In the genomic region with DNA sequence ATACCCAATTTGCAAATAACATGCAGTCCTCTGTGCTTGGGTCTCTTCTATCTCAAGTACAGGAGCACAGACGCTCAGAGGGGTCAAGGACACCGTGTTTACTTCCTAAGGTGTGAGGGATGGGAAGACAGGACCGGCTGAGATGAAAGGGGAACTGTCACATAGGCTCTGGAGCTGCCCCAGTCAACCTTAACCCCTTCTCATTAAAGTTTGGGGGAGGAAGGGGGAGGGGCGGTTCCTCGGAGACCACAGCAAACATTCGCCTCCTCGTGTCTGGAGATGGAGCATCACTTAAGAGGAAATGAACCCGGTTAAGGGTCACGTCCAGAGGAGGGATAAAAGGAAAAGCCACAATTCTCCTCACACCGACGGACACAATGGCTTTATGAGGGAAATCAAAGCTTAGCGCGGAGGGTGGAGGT, we compare ENCODE assay signal across 9 cellular contexts. TPM values are rescaled to one million over a fixed set of nuclear protein-coding genes. Genes with fewer than 3 reads are reported as not detected.
A peak's percentile ranks its signal among the peaks of the same experiment; 100 is the strongest.
DNase-seq lines count a peak whose midpoint lies in the region; ATAC-seq and TF ChIP-seq lines count a peak whose summit lies in the region.
"Had no signal": no experiment of that assay in that cellular context is flagged by ENCODE, and none has a peak within 500 bp of the region (broad histone marks: within the 10 kb centered on the region; RNA-seq: fewer than 3 reads in every experiment).

No MANE protein-coding gene starts in this region.

- peak overlapping the region; percentile 75 for H3K4me3 ChIP-seq in iPS-18a (ENCODE audit: low read length)
- peak overlapping the region; percentile 49 to 77 (median 52) for H3K4me3 ChIP-seq in spleen

- no peaks in the 10 kb centered on the region for H3K36me3 ChIP-seq in iPS-18a (ENCODE audit: control insufficient read depth, low read depth, low read length)
- no peaks in the 10 kb centered on the region for H3K36me3 ChIP-seq in spleen

- H3K9ac ChIP-seq in iPS-18a (ENCODE audit: low read length) = no peak overlapping the region

- no peak overlapping the region for H3K27ac Mint-ChIP-seq in activated CD8-positive, alpha-beta T cell treated with anti-CD3 and anti-CD28 coated beads, Interleukin-2, amount 10 ng/mL, durations not matched to agents 7 days and 5 days

- H3K36me3 Mint-ChIP-seq in activated CD8-positive, alpha-beta T cell treated with anti-CD3 and anti-CD28 coated beads, Interleukin-2, amount 10 ng/mL, durations not matched to agents 7 days and 5 days (ENCODE audit: low read depth) = no peaks in the 10 kb centered on the region

- no peak for ATAC-seq in activated CD8-positive, alpha-beta T cell treated with anti-CD3 and anti-CD28 coated beads, Interleukin-2, amount 10 ng/mL, durations not matched to agents 7 days and 5 days
- ATAC-seq in HG02852 (IDR thresholded peaks at IDR 0.05; ENCODE audit: unreplicated experiment) = no peak

- H3K27me3 ChIP-seq in iPS-18a (ENCODE audit: control insufficient read depth, insufficient read depth, low read length) (peaks cover 44% of the 10 kb centered on the region), spleen (replicated peaks in 1 of 7) (peaks cover 0 to 34% (median 13%) of the 10 kb centered on the region in 7 donors)

- TF ChIP-seq POLR2A in spleen (IDR thresholded peaks at IDR 0.05) = no peak

- 3 to 10% (median 9%) methylated on average over 13 of the region's 13 CpGs for WGBS in spleen, 5 donors

- H3K4me3 Mint-ChIP-seq in activated CD8-positive, alpha-beta T cell treated with anti-CD3 and anti-CD28 coated beads, Interleukin-2, amount 10 ng/mL, durations not matched to agents 7 days and 5 days = peak overlapping the region; percentile 56

- CTCF ChIA-PET in activated CD8-positive, alpha-beta T cell treated with anti-CD3 and anti-CD28 coated beads, Interleukin-2, amount 10 ng/mL, durations not matched to agents 7 days and 5 days (lab: Charles Lee) = interaction anchor here (1.0 to 8.9 kb wide), 4 partner anchors 30 to 267 kb away, joined by 3 to 91 read pairs (median 3); a partner anchor contains a TSS

- POLR2A ChIA-PET in activated CD8-positive, alpha-beta T cell treated with anti-CD3 and anti-CD28 coated beads, Interleukin-2, amount 10 ng/mL, durations not matched to agents 7 days and 5 days (lab: Charles Lee) = no interaction called here

- no peak for TF ChIP-seq CTCF in spleen (IDR thresholded peaks at IDR 0.05 in 8 of 11, conservative IDR thresholded peaks at IDR 0.05 in 3 of 11)

- H3K27ac ChIP-seq in iPS-18a (ENCODE audit: low read length) = no peak overlapping the region
- H3K27ac ChIP-seq in spleen = peak overlapping the region in 6 of 8 donors; percentile 27 to 80 (median 74)
- H3K27ac ChIP-seq: 22Rv1 had no signal

- H3K9me3 ChIP-seq in iPS-18a (ENCODE audit: control insufficient read depth, low read depth, low read length) = no peaks in the 10 kb centered on the region
- no peaks in the 10 kb centered on the region for H3K9me3 ChIP-seq in spleen

- intact Hi-C loops in spleen (cut with DNase I; ENCODE audit: low total_unique reads) = no loop called here

- peaks cover 12% of the 10 kb centered on the region for H3K4me1 ChIP-seq in iPS-18a (ENCODE audit: control insufficient read depth, low read depth, low read length)
- peaks cover 13 to 80% (median 55%) of the 10 kb centered on the region in 6 donors for H3K4me1 ChIP-seq in spleen

- peaks cover 70% of the 10 kb centered on the region for H3K27me3 Mint-ChIP-seq in activated CD8-positive, alpha-beta T cell treated with anti-CD3 and anti-CD28 coated beads, Interleukin-2, amount 10 ng/mL, durations not matched to agents 7 days and 5 days (ENCODE audit: low read depth)

- peaks cover 8% of the 10 kb centered on the region for H3K4me1 Mint-ChIP-seq in activated CD8-positive, alpha-beta T cell treated with anti-CD3 and anti-CD28 coated beads, Interleukin-2, amount 10 ng/mL, durations not matched to agents 7 days and 5 days (ENCODE audit: low read depth)

- DNase-seq in DMS 273 (lab: John Stamatoyannopoulos, UW; ENCODE audit: unreplicated experiment) (peak; percentile 66), DMS 273 treated with DMSO at 0.1 percent for 48 hours (lab: John Stamatoyannopoulos, UW) (no peak), spleen (no peak), NCI-H1694 treated with DMSO at 0.1 percent for 48 hours (lab: John Stamatoyannopoulos, UW) (no peak)
- no peak for DNase-seq in activated CD8-positive, alpha-beta T cell treated with anti-CD3 and anti-CD28 coated beads, Interleukin-2, amount 10 ng/mL, durations not matched to agents 7 days and 5 days
- no peak for DNase-seq in stimulated activated CD4-positive, alpha-beta T cell treated with anti-CD3 and anti-CD28 coated beads, Interleukin-1b, Interleukin-23, amount 100 ng/mL, for 48 hours

- H3K9me3 Mint-ChIP-seq in activated CD8-positive, alpha-beta T cell treated with anti-CD3 and anti-CD28 coated beads, Interleukin-2, amount 10 ng/mL, durations not matched to agents 7 days and 5 days (ENCODE audit: insufficient read depth) = no peaks in the 10 kb centered on the region

RNA-seq across cellular contexts. Expression of a gene that starts 1.1 kb away (rescaled TPM):
- total RNA-seq in activated CD8-positive, alpha-beta T cell treated with anti-CD3 and anti-CD28 coated beads, Interleukin-2, amount 10 ng/mL, durations not matched to agents 7 days and 5 days = 1 to 10 TPM; 8.5 to 9.4 TPM
- 10 to 100 TPM; 27.9 to 50.0 (median 38.8) TPM for total RNA-seq in spleen
- 1 to 10 TPM; 2.6 to 8.1 (median 4.4) TPM for polyA plus RNA-seq in spleen
